Comparison of ENCODE assay signal across 8 cellular contexts in the genomic region with DNA sequence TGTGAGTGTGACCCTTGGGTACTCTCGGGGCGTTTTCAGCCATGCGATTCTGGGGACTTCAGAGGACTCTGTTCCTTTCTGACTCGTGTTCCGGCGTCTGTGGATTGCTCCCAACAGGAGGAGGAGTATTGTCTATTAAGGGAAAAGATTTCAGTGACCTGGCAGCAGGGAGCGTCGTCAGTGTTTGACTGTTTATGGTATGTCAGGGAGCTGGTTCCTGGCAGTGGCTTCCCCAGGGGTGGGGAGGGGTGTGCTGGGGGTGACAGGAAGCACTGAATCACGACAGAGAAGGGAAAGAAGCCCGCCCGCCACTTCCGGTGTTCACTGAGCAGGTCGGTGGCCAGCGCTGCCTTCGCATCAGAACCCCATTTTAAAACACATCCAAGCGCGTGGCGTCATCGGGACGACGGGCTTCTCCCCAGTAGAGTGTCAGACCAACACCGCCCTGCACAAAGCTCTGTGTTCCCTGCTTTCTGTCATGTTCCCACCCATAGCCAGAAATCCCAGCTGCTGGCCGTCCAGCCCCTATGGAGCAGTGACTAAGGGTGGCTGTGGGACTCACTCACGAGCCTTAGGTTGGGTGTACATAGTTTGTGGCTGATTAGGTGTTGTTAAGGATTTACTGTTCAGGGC. TPM values are rescaled to one million over a fixed set of nuclear protein-coding genes. Genes with fewer than 3 reads are reported as not detected.
A peak's percentile ranks its signal among the peaks of the same experiment; 100 is the strongest.
DNase-seq lines count a peak whose midpoint lies in the region; ATAC-seq and TF ChIP-seq lines count a peak whose summit lies in the region.

No MANE protein-coding gene starts in this region.

- ATAC-seq in HG02678 (IDR thresholded peaks at IDR 0.05; ENCODE audit: unreplicated experiment) (peak; percentile 57), upper lobe of right lung (peak; percentile 52)

- peak overlapping the region; percentile 84 for H3K27ac ChIP-seq in A673 (ENCODE audit: low read depth, low read length, poor library complexity, severe bottlenecking)
- peak overlapping the region; percentile 77 for H3K27ac ChIP-seq in upper lobe of right lung

- H3K9me3 ChIP-seq in A673 (ENCODE audit: low read depth, low read length, poor library complexity, severe bottlenecking) (no peaks in the 10 kb centered on the region), upper lobe of right lung (no peaks in the 10 kb centered on the region)

- TF ChIP-seq CTCF in A673 (conservative IDR thresholded peaks at IDR 0.05; ENCODE audit: low read depth, low read length), result no peak
- no peak for TF ChIP-seq CTCF in fibroblast of the aortic adventitia (IDR thresholded peaks at IDR 0.05; ENCODE audit: insufficient read depth, low read length)
- no peak for TF ChIP-seq CTCF in upper lobe of right lung (IDR thresholded peaks at IDR 0.05)
- no peak for TF ChIP-seq CTCF in GM10266 (IDR thresholded peaks at IDR 0.05; ENCODE audit: control insufficient read depth, insufficient read depth, low read depth, missing control alignments)

- no peaks in the 10 kb centered on the region for H3K27me3 ChIP-seq in A673 (replicated peaks; ENCODE audit: insufficient read depth, low read depth, low read length, poor library complexity)
- H3K27me3 ChIP-seq in upper lobe of right lung, result no peaks in the 10 kb centered on the region

- no TSS peak for BruUV-seq in A673 (replicated peaks; lab: Mats Ljungman, UMichigan)

- H3K4me1 ChIP-seq in A673 (ENCODE audit: insufficient read depth, low read length, poor library complexity, severe bottlenecking) (peaks cover 27% of the 10 kb centered on the region), upper lobe of right lung (peaks cover 43% of the 10 kb centered on the region)

- POLR2A ChIA-PET in A673 (lab: Charles Lee; ENCODE audit: low non-redundant PET), result interaction anchor here (0.6 kb wide), 1 partner anchor 36 kb away, joined by 3 read pairs; no protein-coding TSS in a partner anchor

- H3K36me3 ChIP-seq in A673 (ENCODE audit: insufficient read depth, low read length, poor library complexity, severe bottlenecking) (no peaks in the 10 kb centered on the region), upper lobe of right lung (no peaks in the 10 kb centered on the region)

- H3K4me3 ChIP-seq in A673 (ENCODE audit: low read depth, low read length, poor library complexity, severe bottlenecking) (peak overlapping the region; percentile 5), fibroblast of the aortic adventitia (ENCODE audit: low read depth, low read length) (no peak overlapping the region), upper lobe of right lung (no peak overlapping the region)

- CTCF ChIA-PET in A673 (lab: Charles Lee), result no interaction called here

- DNase-seq in A673 (ENCODE audit: low spot score), result peak; percentile 77
- peak; percentile 56 for DNase-seq in activated CD8-positive, alpha-beta memory T cell treated with anti-CD3 and anti-CD28 coated beads, Interleukin-2, amount 50 U/mL, for 4 hours
- peak; percentile 13 for DNase-seq in fibroblast of the aortic adventitia (ENCODE audit: low read depth)
- DNase-seq in putamen (ENCODE audit: low spot score), result peak; percentile 9
- peak; percentile 76 for DNase-seq in upper lobe of right lung
- no peak for DNase-seq in middle frontal gyrus (ENCODE audit: extremely low spot score, low spot score)
- no peak for DNase-seq in GM10266 (ENCODE audit: extremely low spot score)

- intact Hi-C loops in A673 (cut with micrococcal nuclease; ENCODE audit: unreplicated experiment) (no loop called here), upper lobe of right lung (cut with DNase I) (no loop called here)

RNA-seq across cellular contexts. Expression of gene COL4A2, which starts 33.8 kb away (rescaled TPM):
- 184 and 193 TPM in 2 replicates for total RNA-seq in A673 (2021)
- total RNA-seq in fibroblast of the aortic adventitia (ENCODE audit: low replicate concordance), result 53.3 and 151 TPM in 2 replicates
- 273 TPM for total RNA-seq in upper lobe of right lung

RNA-seq across cellular contexts. Expression of gene COL4A1, which starts 34.0 kb away (rescaled TPM):
- total RNA-seq in A673 (2021) (83.9 and 86.0 TPM in 2 replicates), fibroblast of the aortic adventitia (ENCODE audit: low replicate concordance) (43.7 and 258 TPM in 2 replicates), upper lobe of right lung (242 TPM)

Comparison
In these comparisons a context has a peak if more than half of its experiments do, and no peak if none do; other contexts are left out.
1. DNase-seq: peak in A673 (single experiment), activated CD8-positive, alpha-beta memory T cell treated with anti-CD3 and anti-CD28 coated beads, Interleukin-2, amount 50 U/mL, for 4 hours (single experiment), fibroblast of the aortic adventitia (single experiment), putamen (single experiment) and upper lobe of right lung (single experiment); none in middle frontal gyrus (single experiment) and GM10266 (single experiment).